Comparison of ENCODE assay signal across 11 cellular contexts in genomic region chr6:10460096-10460495, GRCh38. TPM values are rescaled to one million over a fixed set of nuclear protein-coding genes. Genes with fewer than 3 reads are reported as not detected.
DNase-seq lines count a peak whose midpoint lies in the region; ATAC-seq and TF ChIP-seq lines count a peak whose summit lies in the region.
"Had no signal": no experiment of that assay in that cellular context is flagged by ENCODE, and none has a peak within 500 bp of the region (broad histone marks: within the 10 kb centered on the region; RNA-seq: fewer than 3 reads in every experiment).

No MANE protein-coding gene starts in this region.

- ATAC-seq in GM19351 (IDR thresholded peaks at IDR 0.05; ENCODE audit: unreplicated experiment) (peak; percentile 92), HG02798 (IDR thresholded peaks at IDR 0.05; ENCODE audit: poor library complexity, unreplicated experiment) (peak; percentile 93), HG03520 (IDR thresholded peaks at IDR 0.05; ENCODE audit: unreplicated experiment) (peak; percentile 87), PC-3 (no peak)
- no peak for ATAC-seq in stimulated activated effector memory CD8-positive, alpha-beta T cell treated with anti-CD3 and anti-CD28 coated beads, Interleukin-12 subunit alpha, Interleukin-12 subunit beta, amount 100 ng/mL, for 72 hours

- POLR2A ChIA-PET in PC-3 (lab: Charles Lee; ENCODE audit: unreplicated experiment), result no interaction called here

- no peaks in the 10 kb centered on the region for H3K9me3 Mint-ChIP-seq in stimulated activated effector memory CD8-positive, alpha-beta T cell treated with anti-CD3 and anti-CD28 coated beads, Interleukin-12 subunit alpha, Interleukin-12 subunit beta, amount 100 ng/mL, for 72 hours

- no peak overlapping the region for H3K4me3 ChIP-seq in lower leg skin (ENCODE audit: low read depth, poor library complexity, severe bottlenecking)
- no peak overlapping the region for H3K4me3 ChIP-seq in PC-3 (ENCODE audit: low read length)

- DNase-seq in GM10266 (ENCODE audit: extremely low spot score), result peak; percentile 72
- DNase-seq in stimulated activated effector memory CD8-positive, alpha-beta T cell treated with anti-CD3 and anti-CD28 coated beads, Interleukin-12 subunit alpha, Interleukin-12 subunit beta, amount 100 ng/mL, for 72 hours (ENCODE audit: low spot score in 2 of 2), result no peak
- DNase-seq in lower leg skin (ENCODE audit: low spot score in 2 of 2), result no peak
- DNase-seq in PC-3, result no peak
- DNase-seq in NCI-H526 treated with DMSO at 0.1 percent for 48 hours (lab: John Stamatoyannopoulos, UW), result no peak
- DNase-seq: ACHN, NCI-H2081 had no signal

- no peak overlapping the region for H3K4me3 Mint-ChIP-seq in stimulated activated effector memory CD8-positive, alpha-beta T cell treated with anti-CD3 and anti-CD28 coated beads, Interleukin-12 subunit alpha, Interleukin-12 subunit beta, amount 100 ng/mL, for 72 hours

- 61 to 68% methylated on average over 5 of the region's 5 CpGs for WGBS in lower leg skin, 2 donors

- no peak overlapping the region for H3K9ac ChIP-seq in PC-3 (ENCODE audit: low read length)

- H3K27ac Mint-ChIP-seq in stimulated activated effector memory CD8-positive, alpha-beta T cell treated with anti-CD3 and anti-CD28 coated beads, Interleukin-12 subunit alpha, Interleukin-12 subunit beta, amount 100 ng/mL, for 72 hours, result no peak overlapping the region

- no peak overlapping the region for H3K4me2 ChIP-seq in PC-3 (ENCODE audit: low read length)

- no peaks in the 10 kb centered on the region for H3K36me3 Mint-ChIP-seq in stimulated activated effector memory CD8-positive, alpha-beta T cell treated with anti-CD3 and anti-CD28 coated beads, Interleukin-12 subunit alpha, Interleukin-12 subunit beta, amount 100 ng/mL, for 72 hours

- no peaks in the 10 kb centered on the region for H3K36me3 ChIP-seq in PC-3 (ENCODE audit: low read depth, low read length)

- no peaks in the 10 kb centered on the region for H3K9me3 ChIP-seq in PC-3 (ENCODE audit: low read length)

- TF ChIP-seq CTCF in GM10266 (IDR thresholded peaks at IDR 0.05; ENCODE audit: control insufficient read depth, insufficient read depth, low read depth, missing control alignments), result no peak
- TF ChIP-seq CTCF in lower leg skin (IDR thresholded peaks at IDR 0.05), result no peak
- TF ChIP-seq CTCF in PC-3 (conservative IDR thresholded peaks at IDR 0.05; ENCODE audit: low read depth, low read length), result no peak

- no peak overlapping the region for H3K27ac ChIP-seq in PC-3 (ENCODE audit: low read length)

- H3K4me1 ChIP-seq in PC-3 (ENCODE audit: insufficient read depth, low read length), result peaks cover 11% of the 10 kb centered on the region; the same call in 1 of the 2 replicates

- no peaks in the 10 kb centered on the region for H3K79me2 ChIP-seq in PC-3 (ENCODE audit: low read length)

- BruUV-seq in PC-3 (replicated peaks; lab: Mats Ljungman, UMichigan), result no TSS peak

- no peaks in the 10 kb centered on the region for H3F3A ChIP-seq in PC-3 (ENCODE audit: low read length, unreplicated experiment)

- H3K9me2 ChIP-seq in PC-3 (replicated peaks; ENCODE audit: low read length), result no peaks in the 10 kb centered on the region

- H2AFZ ChIP-seq in PC-3 (ENCODE audit: low read length), result no peak overlapping the region

- no peaks in the 10 kb centered on the region for H3K4me1 Mint-ChIP-seq in stimulated activated effector memory CD8-positive, alpha-beta T cell treated with anti-CD3 and anti-CD28 coated beads, Interleukin-12 subunit alpha, Interleukin-12 subunit beta, amount 100 ng/mL, for 72 hours

- CTCF ChIA-PET in PC-3 (lab: Charles Lee), result no interaction called here

- no peaks in the 10 kb centered on the region for H4K20me1 ChIP-seq in PC-3 (ENCODE audit: low read length)

- no peaks in the 10 kb centered on the region for H3K27me3 ChIP-seq in PC-3 (ENCODE audit: low read length)

- TF ChIP-seq POLR2A in lower leg skin (IDR thresholded peaks at IDR 0.05), result no peak

- intact Hi-C loops in lower leg skin (cut with DNase I; ENCODE audit: low total_unique reads) (no loop called here), PC-3 (cut with micrococcal nuclease) (no loop called here)

RNA-seq across cellular contexts. Expression of gene TFAP2A, which starts 45.2 kb away (rescaled TPM):
- total RNA-seq in lower leg skin, result 100 to 1,000 TPM in 1 of 4 donors, 10 to 100 TPM in 3; 62.0 to 123 (median 63.7) TPM
- total RNA-seq in PC-3 (2014; rRNA removed), result 29.4 and 35.5 TPM in 2 replicates
- total RNA-seq: endothelial cell of umbilical vein had no signal

Comparison
In these comparisons a context has a peak if more than half of its experiments do, and no peak if none do; other contexts are left out.
1. ATAC-seq: peak in GM19351 (single experiment), HG02798 (single experiment) and HG03520 (single experiment); none in stimulated activated effector memory CD8-positive, alpha-beta T cell treated with anti-CD3 and anti-CD28 coated beads, Interleukin-12 subunit alpha, Interleukin-12 subunit beta, amount 100 ng/mL, for 72 hours (single experiment) and PC-3 (single experiment).